27 cellular contexts compared by ENCODE assay signal in the genomic region with DNA sequence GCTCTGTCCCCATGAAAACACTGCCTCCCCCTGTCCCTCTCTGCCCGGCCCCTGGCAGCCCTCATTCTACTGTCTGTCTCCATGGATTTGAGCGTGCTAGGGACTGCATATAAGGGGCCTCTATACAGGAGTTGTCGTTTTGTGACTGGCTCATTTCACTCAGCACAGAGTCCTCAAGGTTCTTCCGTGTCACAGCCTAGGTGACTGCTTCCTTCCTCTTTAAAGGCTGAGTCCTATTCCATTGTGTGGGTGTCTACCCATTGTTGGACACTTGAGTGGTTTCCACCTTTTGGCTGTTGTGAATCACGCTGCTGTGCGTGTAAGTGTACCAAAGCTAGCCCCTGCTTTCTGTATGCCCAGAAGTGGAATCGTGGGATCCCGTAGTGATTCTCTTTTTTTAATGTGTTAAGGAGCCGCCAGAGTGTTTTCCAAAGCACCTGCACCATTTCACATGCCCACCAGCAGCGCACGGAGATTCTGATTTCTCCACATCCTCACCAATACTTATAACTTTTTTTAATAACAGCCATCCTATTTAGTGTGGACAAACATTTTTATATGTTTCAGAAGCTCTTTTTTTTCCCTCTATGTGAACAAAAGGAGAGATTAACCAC.
DNase-seq lines count a peak whose midpoint lies in the region; ATAC-seq and TF ChIP-seq lines count a peak whose summit lies in the region.
"Had no signal": no experiment of that assay in that cellular context is flagged by ENCODE, and none has a peak within 500 bp of the region (broad histone marks: within the 10 kb centered on the region; RNA-seq: fewer than 3 reads in every experiment).

No MANE protein-coding gene starts in this region.

- no peaks in the 10 kb centered on the region for H3K9me3 ChIP-seq in psoas muscle
- H3K9me3 ChIP-seq: BLaER1 had no signal

- no peak for DNase-seq in stimulated activated naive CD8-positive, alpha-beta T cell treated with anti-CD3 and anti-CD28 coated beads, Interleukin-15, Interleukin-2, amounts not matched to agents 100 U/mL and 50 U/mL, for 24 hours
- DNase-seq in stimulated activated naive CD8-positive, alpha-beta T cell treated with anti-CD3 and anti-CD28 coated beads, Interleukin-15, amount 100 ng/mL, for 72 hours = no peak
- no peak for DNase-seq in psoas muscle
- DNase-seq in NCI-H1930 (lab: John Stamatoyannopoulos, UW) = no peak
- no peak for DNase-seq in NCI-H2081 (lab: John Stamatoyannopoulos, UW)
- DNase-seq in NCI-H345 (lab: John Stamatoyannopoulos, UW) = no peak
- no peak for DNase-seq in NOMO-1 treated with DMSO at 0.1 percent for 48 hours (lab: John Stamatoyannopoulos, UW; ENCODE audit: unreplicated experiment)
- DNase-seq: activated CD4-positive, alpha-beta T cell treated with anti-CD3 and anti-CD28 coated beads, Interleukin-2, amount 50 U/mL, for 4 hours; activated CD8-positive, alpha-beta memory T cell treated with anti-CD3 and anti-CD28 coated beads, Interleukin-2, amount 50 U/mL, for 4 hours; activated naive CD8-positive, alpha-beta T cell treated with anti-CD3 and anti-CD28 coated beads, Interleukin-2, amount 10 ng/mL, durations not matched to agents 7 days and 5 days; COR-L47; DMS79; head of caudate nucleus; HFFc6; Kasumi-1; NCI-H1092; NCI-H2107; NCI-H526; RPMI8226; small intestine; stimulated activated naive CD4-positive, alpha-beta T cell had no signal

- peak; percentile 37 for ATAC-seq in stimulated activated naive CD8-positive, alpha-beta T cell treated with anti-CD3 and anti-CD28 coated beads, Interleukin-15, Interleukin-2, amounts not matched to agents 100 U/mL and 50 U/mL, for 24 hours
- ATAC-seq in stimulated activated naive CD8-positive, alpha-beta T cell treated with anti-CD3 and anti-CD28 coated beads, Interleukin-15, amount 100 ng/mL, for 72 hours = no peak
- ATAC-seq in esophagus mucosa = peak; percentile 42
- ATAC-seq in psoas muscle = peak in 3 of 4 donors; percentile 15 to 25 (median 24)
- ATAC-seq: WTC11 had no signal

- H3K27me3 Mint-ChIP-seq in stimulated activated naive CD8-positive, alpha-beta T cell treated with anti-CD3 and anti-CD28 coated beads, Interleukin-15, amount 100 ng/mL, for 72 hours = peaks cover 99% of the 10 kb centered on the region
- H3K27me3 Mint-ChIP-seq: brain had no signal

- no peak overlapping the region for H3K4me3 ChIP-seq in psoas muscle
- H3K4me3 ChIP-seq: BLaER1 had no signal

- peaks cover 33% of the 10 kb centered on the region for H3K4me1 Mint-ChIP-seq in stimulated activated naive CD8-positive, alpha-beta T cell treated with anti-CD3 and anti-CD28 coated beads, Interleukin-15, amount 100 ng/mL, for 72 hours

- no peaks in the 10 kb centered on the region for H3K4me1 ChIP-seq in psoas muscle

- no peak overlapping the region for H3K4me3 Mint-ChIP-seq in stimulated activated naive CD8-positive, alpha-beta T cell treated with anti-CD3 and anti-CD28 coated beads, Interleukin-15, amount 100 ng/mL, for 72 hours
- H3K4me3 Mint-ChIP-seq: activated naive CD8-positive, alpha-beta T cell treated with anti-CD3 and anti-CD28 coated beads, Interleukin-2, amount 10 ng/mL, durations not matched to agents 7 days and 5 days; brain; HFFc6; neural crest cell; WTC11 had no signal

- no peak for TF ChIP-seq CTCF in psoas muscle (IDR thresholded peaks at IDR 0.05)

- WGBS in psoas muscle, 3 donors = 74 to 82% (median 76%) methylated on average over 11 of the region's 11 CpGs

- H3K27me3 ChIP-seq in psoas muscle (ENCODE audit: insufficient read depth in 3 of 3, low read length in 2 of 3) = no peaks in the 10 kb centered on the region

- H3K27ac ChIP-seq in psoas muscle = peak overlapping the region; percentile 9
- H3K27ac ChIP-seq: BLaER1 had no signal

- H3K27ac Mint-ChIP-seq in stimulated activated naive CD8-positive, alpha-beta T cell treated with anti-CD3 and anti-CD28 coated beads, Interleukin-15, amount 100 ng/mL, for 72 hours = no peak overlapping the region
- H3K27ac Mint-ChIP-seq: activated naive CD8-positive, alpha-beta T cell treated with anti-CD3 and anti-CD28 coated beads, Interleukin-2, amount 10 ng/mL, durations not matched to agents 7 days and 5 days; activated T-helper 2 cell treated with anti-CD3 and anti-CD28 coated beads, Interferon-gamma antibody, Interleukin-2, Interleukin-4, amounts not matched to agents 10 μg/mL and 5 μg/mL and 100 μg/mL, durations not matched to agents 14 hours and 24 hours and 36 hours; HFFc6; WTC11 had no signal

- intact Hi-C loops in psoas muscle (cut with DNase I) = no loop called here

- H3K9me3 Mint-ChIP-seq in stimulated activated naive CD8-positive, alpha-beta T cell treated with anti-CD3 and anti-CD28 coated beads, Interleukin-15, amount 100 ng/mL, for 72 hours = no peaks in the 10 kb centered on the region
- H3K9me3 Mint-ChIP-seq: activated naive CD8-positive, alpha-beta T cell treated with anti-CD3 and anti-CD28 coated beads, Interleukin-2, amount 10 ng/mL, durations not matched to agents 7 days and 5 days; activated T-helper 2 cell treated with anti-CD3 and anti-CD28 coated beads, Interferon-gamma antibody, Interleukin-2, Interleukin-4, amounts not matched to agents 10 μg/mL and 5 μg/mL and 100 μg/mL, durations not matched to agents 14 hours and 24 hours and 36 hours; HFFc6; neural crest cell; WTC11 had no signal

- H3K36me3 ChIP-seq in psoas muscle (ENCODE audit: insufficient read depth in 1 of 2, low read depth in 1 of 2) = peaks cover 0 to 3% of the 10 kb centered on the region in 2 donors
- H3K36me3 ChIP-seq: BLaER1 had no signal
